ENCODE assay signal across 20 cellular contexts in the genomic region with DNA sequence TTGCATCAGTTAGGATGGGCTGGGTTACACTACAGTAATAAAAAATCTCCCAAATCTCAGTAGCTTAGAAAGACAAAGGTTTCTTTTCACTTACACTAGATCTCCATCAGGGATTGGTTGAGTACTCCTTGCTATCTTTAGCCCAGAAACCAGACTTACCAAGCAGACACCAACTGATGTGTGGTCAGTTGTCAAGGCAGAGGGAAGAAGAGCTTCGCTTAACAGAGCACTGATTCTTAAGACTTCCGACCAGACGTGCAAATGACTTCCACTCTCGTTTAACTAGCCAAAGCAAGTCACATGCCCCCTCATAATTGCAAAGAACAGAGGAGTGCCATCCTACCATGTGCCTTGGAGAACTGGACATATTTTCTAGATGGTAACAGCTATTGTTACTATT. TPM values are rescaled to one million over a fixed set of nuclear protein-coding genes. Genes with fewer than 3 reads are reported as not detected.
DNase-seq lines count a peak whose midpoint lies in the region; ATAC-seq and TF ChIP-seq lines count a peak whose summit lies in the region.
"Had no signal": no experiment of that assay in that cellular context is flagged by ENCODE, and none has a peak within 500 bp of the region (broad histone marks: within the 10 kb centered on the region; RNA-seq: fewer than 3 reads in every experiment).

No MANE protein-coding gene starts in this region.

- H3K27me3 ChIP-seq in osteoblast (ENCODE audit: insufficient read depth, low read length) (peaks cover 20% of the 10 kb centered on the region), hepatocyte (peaks cover 16% of the 10 kb centered on the region)

- DNase-seq in COLO829 (ENCODE audit: low spot score), result peak; percentile 21
- peak; percentile 94 for DNase-seq in foreskin melanocyte
- DNase-seq in osteoblast (ENCODE audit: insufficient read length, low spot score, missing footprints), result peak; percentile 44
- no peak for DNase-seq in globus pallidus (ENCODE audit: low spot score)
- no peak for DNase-seq in hepatocyte (ENCODE audit: low spot score)
- no peak for DNase-seq in MV-4-11 (lab: John Stamatoyannopoulos, UW)
- DNase-seq: Calu3; CD4-positive, alpha-beta T cell; CD8-positive, alpha-beta memory T cell; COR-L47; DMS53; DMS79 treated with DMSO at 0.1 percent for 48 hours; GF-D8; GOT3; HFFc6 had no signal

- H2AFZ ChIP-seq in osteoblast (ENCODE audit: low read length) (no peak overlapping the region), hepatocyte (no peak overlapping the region)

- H3K79me2 ChIP-seq in osteoblast (ENCODE audit: insufficient read depth, low read length) (no peaks in the 10 kb centered on the region), hepatocyte (no peaks in the 10 kb centered on the region)

- no peak for ATAC-seq in HG03139 (IDR thresholded peaks at IDR 0.05; ENCODE audit: unreplicated experiment)

- H4K20me1 ChIP-seq in osteoblast (ENCODE audit: insufficient read depth, low read length) (no peaks in the 10 kb centered on the region), hepatocyte (ENCODE audit: insufficient read depth, poor library complexity, severe bottlenecking) (no peaks in the 10 kb centered on the region)
- H4K20me1 ChIP-seq: BLaER1 had no signal

- H3K4me1 ChIP-seq in osteoblast (ENCODE audit: insufficient read depth, low read length) (no peaks in the 10 kb centered on the region), hepatocyte (ENCODE audit: insufficient read depth) (peaks cover 9% of the 10 kb centered on the region)
- H3K4me1 ChIP-seq: HAP-1 had no signal

- H3K4me2 ChIP-seq in osteoblast (ENCODE audit: insufficient read depth, low read length), result no peak overlapping the region
- H3K4me2 ChIP-seq in hepatocyte, result no peak overlapping the region
- H3K4me2 ChIP-seq: BLaER1 had no signal

- H3K9me2 ChIP-seq in hepatocyte (replicated peaks; ENCODE audit: insufficient read depth), result no peaks in the 10 kb centered on the region

- H3K27ac ChIP-seq in osteoblast (ENCODE audit: low read depth, low read length) (no peak overlapping the region), hepatocyte (no peak overlapping the region)
- H3K27ac ChIP-seq: BLaER1, C4-2B had no signal

- WGBS in hepatocyte (ENCODE audit: low lambda C conversion rate, missing lambda C conversion rate), result 94% methylated on average over 4 of the region's 4 CpGs

- TF ChIP-seq CTCF in osteoblast (IDR thresholded peaks at IDR 0.05; ENCODE audit: extremely low read depth, low read depth, low read length) (no peak), hepatocyte (IDR thresholded peaks at IDR 0.05; ENCODE audit: poor library complexity) (no peak)

- H3K9me3 ChIP-seq in osteoblast (ENCODE audit: low read depth, low read length), result peaks cover 3% of the 10 kb centered on the region
- H3K9me3 ChIP-seq in hepatocyte (ENCODE audit: low read depth), result no peaks in the 10 kb centered on the region
- H3K9me3 ChIP-seq: HAP-1 had no signal

- H3K36me3 ChIP-seq in osteoblast (ENCODE audit: insufficient read depth, low read length) (no peaks in the 10 kb centered on the region), hepatocyte (replicated peaks; ENCODE audit: insufficient read depth, low read depth) (no peaks in the 10 kb centered on the region)
- H3K36me3 ChIP-seq: BLaER1, HAP-1 had no signal

- H3K4me3 ChIP-seq in osteoblast (ENCODE audit: insufficient read depth, low read length) (no peak overlapping the region), hepatocyte (no peak overlapping the region)
- H3K4me3 ChIP-seq: BLaER1, HAP-1 had no signal

RNA-seq across cellular contexts. Expression of gene ZNF518B, which starts 5.7 kb away (rescaled TPM):
- 24.8 and 25.3 TPM in 2 replicates for total RNA-seq in osteoblast
- 59.3 TPM in 2 replicates for total RNA-seq in hepatocyte
- 4.1 and 13.1 TPM in 2 replicates for polyA plus RNA-seq in hepatocyte
- total RNA-seq: A673, Calu3 had no signal

Comparison
In these comparisons a context has a peak if more than half of its experiments do, and no peak if none do; other contexts are left out.
1. DNase-seq: peak in COLO829 (single experiment), foreskin melanocyte (single experiment) and osteoblast (single experiment); none in globus pallidus (single experiment), hepatocyte (single experiment) and MV-4-11 (single experiment).